In genomic region chr14:32571995-32572866, GRCh38 we compare ENCODE assay signal across 14 cellular contexts.
DNase-seq lines count a peak whose midpoint lies in the region; ATAC-seq and TF ChIP-seq lines count a peak whose summit lies in the region.
"Had no signal": no experiment of that assay in that cellular context is flagged by ENCODE, and none has a peak within 500 bp of the region (broad histone marks: within the 10 kb centered on the region; RNA-seq: fewer than 3 reads in every experiment).

No MANE protein-coding gene starts in this region.

- TF ChIP-seq POLR2A in adrenal gland (IDR thresholded peaks at IDR 0.05): no peak

- intact Hi-C loops in adrenal gland (cut with DNase I): loop anchor here in 1 of 2 donors (10.0 kb wide), 3 partner anchors 423 to 1753 kb away; no protein-coding TSS in a partner anchor

- H3K9me3 ChIP-seq in adrenal gland (replicated peaks in 1 of 3): no peaks in the 10 kb centered on the region
- H3K9me3 ChIP-seq: BLaER1 treated with 17β-estradiol and CSF1 and Interleukin-3, amounts not matched to agents 10 nM and 100 nM; heart left ventricle; Peyer's patch had no signal

- no peaks in the 10 kb centered on the region for H3K36me3 ChIP-seq in adrenal gland (replicated peaks in 1 of 2)
- H3K36me3 ChIP-seq: BLaER1 treated with 17β-estradiol and CSF1 and Interleukin-3, amounts not matched to agents 10 nM and 100 nM; Peyer's patch had no signal

- TF ChIP-seq CTCF in adrenal gland (IDR thresholded peaks at IDR 0.05): no peak

- no peaks in the 10 kb centered on the region for H3K4me1 ChIP-seq in adrenal gland (replicated peaks in 1 of 2)

- DNase-seq in mucosa of gallbladder (ENCODE audit: low spot score): peak; percentile 27
- DNase-seq in adrenal gland: no peak
- DNase-seq in DMS 273 (lab: John Stamatoyannopoulos, UW; ENCODE audit: unreplicated experiment): no peak
- no peak for DNase-seq in kidney tubule cell (ENCODE audit: low spot score)
- DNase-seq in KG1 (lab: John Stamatoyannopoulos, UW): no peak
- DNase-seq: activated CD8-positive, alpha-beta memory T cell treated with anti-CD3 and anti-CD28 coated beads, Interleukin-2, amount 50 U/mL, for 4 hours; GF-D8; heart left ventricle; mesendoderm had no signal

- ATAC-seq in GM19025 (IDR thresholded peaks at IDR 0.05; ENCODE audit: low read depth, unreplicated experiment) (peak; percentile 81), HG02588 (IDR thresholded peaks at IDR 0.05; ENCODE audit: unreplicated experiment) (peak; percentile 55), HG03520 (IDR thresholded peaks at IDR 0.05; ENCODE audit: unreplicated experiment) (peak; percentile 43)

- H3K4me3 ChIP-seq in adrenal gland: no peak overlapping the region
- H3K4me3 ChIP-seq: BLaER1 treated with 17β-estradiol and CSF1 and Interleukin-3, amounts not matched to agents 10 nM and 100 nM; heart left ventricle had no signal

- WGBS in adrenal gland, 4 donors: 69 to 88% (median 77%) methylated on average over 7 of the region's 7 CpGs

- H3K27ac ChIP-seq in adrenal gland: no peak overlapping the region
- H3K27ac ChIP-seq: BLaER1 treated with 17β-estradiol and CSF1 and Interleukin-3, amounts not matched to agents 10 nM and 100 nM; heart left ventricle had no signal

- H3K27me3 ChIP-seq in adrenal gland: no peaks in the 10 kb centered on the region
- H3K27me3 ChIP-seq: BLaER1 treated with 17β-estradiol and CSF1 and Interleukin-3, amounts not matched to agents 10 nM and 100 nM; heart left ventricle; Peyer's patch had no signal
